Comparison of ENCODE assay signal across 29 cellular contexts in the genomic region with DNA sequence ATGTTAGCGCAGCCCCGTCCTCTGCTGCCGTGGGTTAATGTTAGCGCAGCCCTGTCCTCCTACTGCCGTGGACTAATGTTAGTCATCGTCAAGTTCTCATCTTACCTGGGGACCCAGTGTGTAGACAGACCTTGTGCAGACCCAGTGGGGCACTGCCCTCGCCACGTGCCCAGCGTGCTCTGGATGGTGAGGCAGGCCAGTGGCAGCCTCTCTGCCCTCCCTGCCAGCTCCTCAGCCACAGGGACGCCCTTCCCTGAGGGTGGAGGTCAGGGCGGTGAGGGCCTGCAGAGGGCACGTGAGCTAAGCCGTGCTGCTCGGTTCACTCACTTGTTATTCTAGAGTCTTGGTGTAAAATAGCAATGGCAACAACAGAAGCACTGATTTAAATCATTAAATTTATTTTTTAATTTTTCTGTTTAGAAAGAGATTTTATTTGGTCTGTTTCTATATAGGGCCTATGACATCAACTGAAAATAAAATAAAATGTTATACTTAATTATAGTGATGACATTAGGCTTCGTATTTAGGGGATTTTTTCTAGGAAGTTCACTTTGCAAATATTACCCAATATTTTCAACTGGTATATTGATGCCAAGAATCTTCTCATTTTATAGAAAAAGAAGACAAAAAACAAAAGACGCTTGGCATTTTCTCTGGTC. TPM values are rescaled to one million over a fixed set of nuclear protein-coding genes. Genes with fewer than 3 reads are reported as not detected.
"Had no signal": no experiment of that assay in that cellular context is flagged by ENCODE, and none has a peak within 500 bp of the region (broad histone marks: within the 10 kb centered on the region; RNA-seq: fewer than 3 reads in every experiment).

No MANE protein-coding gene starts in this region.

- DNase-seq: activated CD4-positive, alpha-beta memory T cell treated with anti-CD3 and anti-CD28 coated beads for 36 hours; activated CD4-positive, alpha-beta T cell treated with anti-CD3 and anti-CD28 coated beads for 36 hours; activated gamma-delta T cell treated with Interleukin-2 at 50 U/mL for 16 hours; activated T-cell treated with anti-CD3 and anti-CD28 coated beads for 4 hours; adrenal gland; dermis blood vessel endothelial cell; effector memory CD8-positive, alpha-beta T cell; foreskin fibroblast; glutamatergic neuron; right lobe of liver; small intestine; stimulated activated CD4-positive, alpha-beta T cell treated with anti-CD3 and anti-CD28 coated beads, Interleukin-15, amount 100 ng/mL, for 24 hours; stimulated activated CD4-positive, alpha-beta T cell treated with anti-CD3 and anti-CD28 coated beads, Interleukin-2, amount 100 ng/mL, for 48 hours; testis; upper lobe of right lung had no signal

- H3K9me3 ChIP-seq: adrenal gland, left lung, right lobe of liver, testis, upper lobe of right lung had no signal

- H3K36me3 Mint-ChIP-seq: activated CD4-positive, alpha-beta memory T cell treated with anti-CD3 and anti-CD28 coated beads for 36 hours; activated naive CD4-positive, alpha-beta T cell treated with anti-CD3 and anti-CD28 coated beads, Interleukin-2, amount 50 U/mL, for 72 hours; memory B cell; WTC11 had no signal

- H3K27me3 ChIP-seq: adrenal gland, left lung, right lobe of liver, testis, upper lobe of right lung had no signal

- H3K4me1 ChIP-seq: adrenal gland, left lung, right lobe of liver, testis, upper lobe of right lung had no signal

- H3K27ac Mint-ChIP-seq: activated CD4-positive, alpha-beta memory T cell treated with anti-CD3 and anti-CD28 coated beads for 36 hours; activated CD4-positive, alpha-beta T cell treated with anti-CD3 and anti-CD28 coated beads for 36 hours; activated naive CD4-positive, alpha-beta T cell treated with anti-CD3 and anti-CD28 coated beads, Interleukin-2, amount 50 U/mL, for 72 hours; activated T-helper 1 cell treated with anti-CD3 and anti-CD28 coated beads, Interleukin-12 subunit alpha, Interleukin-12 subunit beta, Interleukin-2, Interleukin-4 antibody, amounts not matched to agents 30 ng/mL and 10 ng/mL and 1 ng/mL, durations not matched to agents 14 hours and 24 hours and 36 hours; effector memory CD8-positive, alpha-beta T cell; memory B cell; progenitor cell of endocrine pancreas; stimulated activated naive CD8-positive, alpha-beta T cell treated with anti-CD3 and anti-CD28 coated beads, Interleukin-15, Interleukin-2, amounts not matched to agents 100 ng/mL and 50 ng/mL, for 24 hours; WTC11 had no signal

- H3K9me3 Mint-ChIP-seq: activated CD4-positive, alpha-beta memory T cell treated with anti-CD3 and anti-CD28 coated beads for 36 hours; activated naive CD4-positive, alpha-beta T cell treated with anti-CD3 and anti-CD28 coated beads, Interleukin-2, amount 50 U/mL, for 72 hours; activated T-helper 1 cell treated with anti-CD3 and anti-CD28 coated beads, Interleukin-12 subunit alpha, Interleukin-12 subunit beta, Interleukin-2, Interleukin-4 antibody, amounts not matched to agents 30 ng/mL and 10 ng/mL and 1 ng/mL, durations not matched to agents 14 hours and 24 hours and 36 hours; effector memory CD8-positive, alpha-beta T cell; memory B cell; stimulated activated naive CD8-positive, alpha-beta T cell treated with anti-CD3 and anti-CD28 coated beads, Interleukin-15, Interleukin-2, amounts not matched to agents 100 ng/mL and 50 ng/mL, for 24 hours; WTC11 had no signal

- H3K27me3 Mint-ChIP-seq: activated CD4-positive, alpha-beta memory T cell treated with anti-CD3 and anti-CD28 coated beads for 36 hours; activated CD4-positive, alpha-beta T cell treated with anti-CD3 and anti-CD28 coated beads for 36 hours; effector memory CD8-positive, alpha-beta T cell; memory B cell; progenitor cell of endocrine pancreas; stimulated activated naive CD8-positive, alpha-beta T cell treated with anti-CD3 and anti-CD28 coated beads, Interleukin-15, Interleukin-2, amounts not matched to agents 100 ng/mL and 50 ng/mL, for 24 hours had no signal

- H3K4me1 Mint-ChIP-seq: activated CD4-positive, alpha-beta T cell treated with anti-CD3 and anti-CD28 coated beads for 36 hours; memory B cell had no signal

- H3K4me3 Mint-ChIP-seq: activated CD4-positive, alpha-beta memory T cell treated with anti-CD3 and anti-CD28 coated beads for 36 hours; activated CD4-positive, alpha-beta T cell treated with anti-CD3 and anti-CD28 coated beads for 36 hours; activated T-helper 1 cell treated with anti-CD3 and anti-CD28 coated beads, Interleukin-12 subunit alpha, Interleukin-12 subunit beta, Interleukin-2, Interleukin-4 antibody, amounts not matched to agents 30 ng/mL and 10 ng/mL and 1 ng/mL, durations not matched to agents 14 hours and 24 hours and 36 hours; effector memory CD8-positive, alpha-beta T cell; memory B cell; stimulated activated naive CD8-positive, alpha-beta T cell treated with anti-CD3 and anti-CD28 coated beads, Interleukin-15, Interleukin-2, amounts not matched to agents 100 ng/mL and 50 ng/mL, for 24 hours; WTC11 had no signal

- H3K4me3 ChIP-seq: adrenal gland, left lung, right lobe of liver, testis, upper lobe of right lung had no signal

- H3K27ac ChIP-seq: adrenal gland, left lung, right lobe of liver, testis, upper lobe of right lung had no signal

- ATAC-seq: activated CD4-positive, alpha-beta T cell treated with anti-CD3 and anti-CD28 coated beads for 36 hours; effector memory CD8-positive, alpha-beta T cell; left lung; upper lobe of right lung; WTC11 had no signal

RNA-seq across cellular contexts. Expression of gene NKX6-2, which starts 48.4 kb away (rescaled TPM):
- total RNA-seq: activated CD4-positive, alpha-beta memory T cell treated with anti-CD3 and anti-CD28 coated beads for 36 hours; activated CD4-positive, alpha-beta T cell treated with anti-CD3 and anti-CD28 coated beads for 36 hours; activated naive CD4-positive, alpha-beta T cell treated with anti-CD3 and anti-CD28 coated beads, Interleukin-2, amount 50 U/mL, for 72 hours; activated T-helper 1 cell treated with anti-CD3 and anti-CD28 coated beads, Interleukin-12 subunit alpha, Interleukin-12 subunit beta, Interleukin-2, Interleukin-4 antibody, amounts not matched to agents 30 ng/mL and 10 ng/mL and 1 ng/mL, durations not matched to agents 14 hours and 24 hours and 36 hours; adrenal gland; bronchial epithelial cell; chondrocyte; dermis blood vessel endothelial cell; left lung; mononuclear cell; omental fat pad; right lobe of liver; T-helper 2 cell treated with Interferon-gamma antibody and Interleukin-4, amounts not matched to agents 100 ng/mL and 5 ng/mL, for 36 hours; upper lobe of right lung had no signal
- polyA plus RNA-seq: keratinocyte, neural cell had no signal
